Comparison of ENCODE assay signal across 8 cellular contexts in the genomic region with DNA sequence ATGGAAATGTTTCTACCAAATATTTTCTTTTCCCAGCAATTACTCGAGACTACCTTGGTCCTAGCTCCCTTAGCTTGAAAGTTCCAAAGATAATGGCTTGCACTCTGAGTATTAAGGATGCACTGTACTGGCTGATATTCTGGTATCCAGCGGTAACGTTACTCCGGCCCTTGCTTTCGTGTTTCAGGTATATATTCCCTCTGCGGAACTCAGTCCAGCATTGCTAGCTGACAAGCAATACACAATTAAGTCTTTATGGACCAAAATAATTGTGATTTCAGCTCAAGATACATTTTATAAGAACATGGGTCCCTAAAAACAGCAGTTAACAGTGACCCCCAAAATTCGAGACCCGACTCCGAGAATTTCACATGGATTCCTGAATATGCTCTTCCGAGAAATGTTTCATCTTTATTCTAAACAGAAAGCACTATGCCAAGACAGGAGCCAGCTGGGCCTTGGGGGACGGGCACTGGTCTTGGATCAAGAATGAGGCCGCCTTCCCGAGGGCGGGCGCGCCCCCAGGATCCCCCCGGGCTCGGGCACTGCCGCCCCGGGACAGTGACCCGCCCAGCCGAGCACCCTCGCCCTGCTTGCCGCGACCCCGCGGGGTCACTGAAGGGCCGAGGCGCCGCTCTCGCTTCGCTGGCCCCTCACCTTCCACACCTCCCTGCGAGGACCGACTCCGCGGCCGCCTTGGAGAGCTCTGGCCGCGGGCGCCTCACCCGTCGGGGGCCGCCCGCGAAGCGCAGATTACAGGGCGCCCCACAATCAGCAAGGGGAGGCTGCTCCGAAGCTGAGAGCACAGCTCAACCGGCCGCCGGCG. TPM values are rescaled to one million over a fixed set of nuclear protein-coding genes. Genes with fewer than 3 reads are reported as not detected.
DNase-seq lines count a peak whose midpoint lies in the region; ATAC-seq lines count a peak whose summit lies in the region.

No MANE protein-coding gene starts in this region.

- H3K36me3 ChIP-seq in iPS DF 6.9 (ENCODE audit: control insufficient read depth, insufficient read depth, low read length): no peaks in the 10 kb centered on the region

- H3K27me3 ChIP-seq in iPS DF 6.9 (ENCODE audit: control insufficient read depth, insufficient read depth, low read length): no peaks in the 10 kb centered on the region

- no peaks in the 10 kb centered on the region for H3K9me3 ChIP-seq in iPS DF 6.9 (ENCODE audit: control insufficient read depth, insufficient read depth, low read length)

- DNase-seq in Daoy (ENCODE audit: low read depth): peak; percentile 35
- peak; percentile 17 for DNase-seq in NCI-H1105 (lab: John Stamatoyannopoulos, UW)
- DNase-seq in iPS DF 6.9 (ENCODE audit: low read depth, low spot score): no peak
- peak; percentile 67 for DNase-seq in sciatic nerve (ENCODE audit: low spot score)
- no peak for DNase-seq in MV-4-11 (lab: John Stamatoyannopoulos, UW)

- WGBS in iPS DF 6.9 (ENCODE audit: insufficient coverage, insufficient read length): no CpG with 5 or more reads among the region's 52 CpGs

- peak overlapping the region; percentile 94 for H3K4me3 ChIP-seq in iPS DF 6.9 (ENCODE audit: low read length)

- peaks cover 4% of the 10 kb centered on the region; the same call in 1 of the 2 replicates for H3K4me1 ChIP-seq in iPS DF 6.9 (ENCODE audit: control insufficient read depth, insufficient read depth, low read length)

- H3K27ac ChIP-seq in angular gyrus (ENCODE audit: low read depth, low read length) (peak overlapping the region; percentile 99), iPS DF 6.9 (ENCODE audit: low read length) (no peak overlapping the region)

- intact Hi-C loops in sciatic nerve (cut with DNase I): no loop called here

- ATAC-seq in GM21737 (IDR thresholded peaks at IDR 0.05; ENCODE audit: unreplicated experiment) (peak; percentile 21), sciatic nerve (no peak), GM18909 (IDR thresholded peaks at IDR 0.05; ENCODE audit: poor library complexity, unreplicated experiment) (no peak)

RNA-seq across cellular contexts. Expression of gene SCYL3, which starts 0.7 kb away (rescaled TPM):
- 7.3 and 7.4 TPM in 2 replicates for total RNA-seq in Daoy (2014; rRNA removed; shearing (Covaris generic))
- 12.1 TPM for total RNA-seq in sciatic nerve

Comparison
In these comparisons a context has a peak if more than half of its experiments do, and no peak if none do; other contexts are left out.
1. DNase-seq: peak in Daoy (single experiment), NCI-H1105 (single experiment) and sciatic nerve (single experiment); none in iPS DF 6.9 (single experiment) and MV-4-11 (single experiment).